Comparison of ENCODE assay signal across 33 cellular contexts in the genomic region with DNA sequence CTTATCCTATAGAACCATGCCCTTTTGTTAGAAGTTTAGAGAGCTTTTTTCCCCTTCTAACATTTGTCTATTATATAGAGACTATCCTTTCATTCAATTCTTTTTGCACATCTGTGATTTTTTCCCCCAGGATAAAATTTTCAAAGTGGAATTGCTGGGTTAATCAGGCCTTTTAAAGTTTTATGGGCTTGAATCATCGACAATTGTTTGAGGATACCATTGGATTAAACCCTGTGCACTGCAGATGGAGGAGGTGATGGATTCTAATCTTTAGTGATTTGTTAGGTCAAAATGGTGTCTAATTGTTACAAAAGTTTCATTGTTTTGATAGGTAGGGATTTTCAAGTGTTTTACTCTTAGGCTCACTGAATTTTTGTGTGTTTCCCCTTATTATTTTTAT.
DNase-seq lines count a peak whose midpoint lies in the region; ATAC-seq and TF ChIP-seq lines count a peak whose summit lies in the region.
"Had no signal": no experiment of that assay in that cellular context is flagged by ENCODE, and none has a peak within 500 bp of the region (broad histone marks: within the 10 kb centered on the region; RNA-seq: fewer than 3 reads in every experiment).

No MANE protein-coding gene starts in this region.

- H3K4me3 ChIP-seq in HAP-1 (no peak overlapping the region), PC-3 (ENCODE audit: low read length) (no peak overlapping the region), upper lobe of right lung (no peak overlapping the region)
- H3K4me3 ChIP-seq: A549; BLaER1; BLaER1 treated with 17β-estradiol and CSF1 and Interleukin-3, amounts not matched to agents 10 nM and 100 nM had no signal

- H4K20me1 ChIP-seq in PC-3 (ENCODE audit: low read length): no peaks in the 10 kb centered on the region
- H4K20me1 ChIP-seq: BLaER1; BLaER1 treated with 17β-estradiol and CSF1 and Interleukin-3, amounts not matched to agents 10 nM and 100 nM had no signal

- in situ Hi-C loops in HAP-1 (cut with MboI; ENCODE audit: low sequenced_read_pairs): no loop called here

- H3K27me3 ChIP-seq in HAP-1 (ENCODE audit: low read depth): peaks cover 20% of the 10 kb centered on the region
- no peaks in the 10 kb centered on the region for H3K27me3 ChIP-seq in PC-3 (ENCODE audit: low read length)
- H3K27me3 ChIP-seq in upper lobe of right lung: no peaks in the 10 kb centered on the region
- H3K27me3 ChIP-seq: BE2C; BLaER1; BLaER1 treated with 17β-estradiol and CSF1 and Interleukin-3, amounts not matched to agents 10 nM and 100 nM had no signal

- H3K9me3 Mint-ChIP-seq in nephron progenitor cell: no peaks in the 10 kb centered on the region
- H3K9me3 Mint-ChIP-seq: CD4-positive, alpha-beta T cell; CD8-positive, alpha-beta memory T cell; CD8-positive, alpha-beta T cell had no signal

- H3K27ac ChIP-seq in PC-3 (ENCODE audit: low read length) (no peak overlapping the region), upper lobe of right lung (no peak overlapping the region)
- H3K27ac ChIP-seq: 22Rv1; A549; BLaER1; BLaER1 treated with 17β-estradiol and CSF1 and Interleukin-3, amounts not matched to agents 10 nM and 100 nM; C4-2B had no signal

- H3K27ac Mint-ChIP-seq in nephron progenitor cell: peak overlapping the region; percentile 36
- H3K27ac Mint-ChIP-seq: B cell; CD14-positive monocyte; CD4-positive, alpha-beta memory T cell; CD4-positive, alpha-beta T cell; CD4-positive, CD25-positive, alpha-beta regulatory T cell; CD8-positive, alpha-beta T cell had no signal

- H3K4me2 ChIP-seq in PC-3 (ENCODE audit: low read length): no peak overlapping the region
- H3K4me2 ChIP-seq: A549; BLaER1; BLaER1 treated with 17β-estradiol and CSF1 and Interleukin-3, amounts not matched to agents 10 nM and 100 nM had no signal

- H3K4me1 Mint-ChIP-seq in nephron progenitor cell: peaks cover 73% of the 10 kb centered on the region
- H3K4me1 Mint-ChIP-seq: B cell; CD4-positive, alpha-beta memory T cell had no signal

- peaks cover 2% of the 10 kb centered on the region for H3K27me3 Mint-ChIP-seq in nephron progenitor cell (ENCODE audit: low read depth, poor library complexity)
- H3K27me3 Mint-ChIP-seq: B cell; CD4-positive, alpha-beta T cell had no signal

- H3K9me2 ChIP-seq in PC-3 (replicated peaks; ENCODE audit: low read length): no peaks in the 10 kb centered on the region

- H3K36me3 Mint-ChIP-seq in nephron progenitor cell (ENCODE audit: low read depth): no peaks in the 10 kb centered on the region
- H3K36me3 Mint-ChIP-seq: CD14-positive monocyte; CD4-positive, alpha-beta memory T cell; CD4-positive, CD25-positive, alpha-beta regulatory T cell; CD8-positive, alpha-beta memory T cell; CD8-positive, alpha-beta T cell had no signal

- TF ChIP-seq CTCF in PC-3 (conservative IDR thresholded peaks at IDR 0.05; ENCODE audit: low read depth, low read length): no peak
- TF ChIP-seq CTCF in nephron progenitor cell (IDR thresholded peaks at IDR 0.05): no peak
- no peak for TF ChIP-seq CTCF in upper lobe of right lung (IDR thresholded peaks at IDR 0.05)

- H2AFZ ChIP-seq in PC-3 (ENCODE audit: low read length): no peak overlapping the region

- ATAC-seq in PC-3 (peak; percentile 69), HG02973 (IDR thresholded peaks at IDR 0.05; ENCODE audit: unreplicated experiment) (no peak), upper lobe of right lung (no peak)
- ATAC-seq: A549; CD8-positive, alpha-beta T cell had no signal

- BruUV-seq in PC-3 (replicated peaks; lab: Mats Ljungman, UMichigan): no TSS peak

- CTCF ChIA-PET in PC-3 (lab: Charles Lee): no interaction called here

- H3F3A ChIP-seq in PC-3 (ENCODE audit: low read length, unreplicated experiment): no peaks in the 10 kb centered on the region

- H3K9ac ChIP-seq in PC-3 (ENCODE audit: low read length): no peak overlapping the region
- H3K9ac ChIP-seq: BLaER1; BLaER1 treated with 17β-estradiol and CSF1 and Interleukin-3, amounts not matched to agents 10 nM and 100 nM had no signal

- H3K9me3 ChIP-seq in HAP-1 (no peaks in the 10 kb centered on the region), PC-3 (ENCODE audit: low read length) (no peaks in the 10 kb centered on the region), upper lobe of right lung (no peaks in the 10 kb centered on the region)
- H3K9me3 ChIP-seq: A549, BE2C, BLaER1, Caco-2 had no signal

- H3K36me3 ChIP-seq in HAP-1 (replicated peaks): no peaks in the 10 kb centered on the region
- H3K36me3 ChIP-seq in PC-3 (ENCODE audit: low read depth, low read length): no peaks in the 10 kb centered on the region
- no peaks in the 10 kb centered on the region for H3K36me3 ChIP-seq in upper lobe of right lung
- H3K36me3 ChIP-seq: BE2C; BLaER1; BLaER1 treated with 17β-estradiol and CSF1 and Interleukin-3, amounts not matched to agents 10 nM and 100 nM had no signal

- intact Hi-C loops in PC-3 (cut with micrococcal nuclease) (loop anchor here (5.0 kb wide), 1 partner anchor 86 kb away; no protein-coding TSS in a partner anchor), upper lobe of right lung (cut with DNase I) (no loop called here)

- H3K4me1 ChIP-seq in HAP-1 (peaks cover 3% of the 10 kb centered on the region), PC-3 (ENCODE audit: insufficient read depth, low read length) (0 out of 2 replicates have a peak, but pooled peaks cover 5% of the 10 kb centered on the region), upper lobe of right lung (no peaks in the 10 kb centered on the region)
- H3K4me1 ChIP-seq: A549; BE2C; BLaER1; BLaER1 treated with 17β-estradiol and CSF1 and Interleukin-3, amounts not matched to agents 10 nM and 100 nM; Caco-2 had no signal

- peak; percentile 16 to 79 for DNase-seq in HAP-1 (ENCODE audit: low spot score in 2 of 2)
- peak; percentile 27 for DNase-seq in PC-3
- DNase-seq in nephron progenitor cell: no peak
- no peak for DNase-seq in upper lobe of right lung
- no peak for DNase-seq in stimulated activated CD4-positive, alpha-beta T cell treated with anti-CD3 and anti-CD28 coated beads, Interleukin-2, amount 100 ng/mL, for 48 hours
- DNase-seq: 8988T; ACHN; AML-193; BE2C; C1 segment of cervical spinal cord; Caco-2; Calu3; CD4-positive, alpha-beta memory T cell; CD4-positive, alpha-beta T cell; CD4-positive, CD25-positive, alpha-beta regulatory T cell; CD8-positive, alpha-beta memory T cell; CD8-positive, alpha-beta T cell; COR-L47; DMS 273 treated with DMSO at 0.1 percent for 48 hours; DMS153; DMS53; DMS79; DMS79 treated with DMSO at 0.1 percent for 48 hours; DND-41; EL had no signal

- H3K4me3 Mint-ChIP-seq in nephron progenitor cell: no peak overlapping the region
- H3K4me3 Mint-ChIP-seq: B cell; CD14-positive monocyte; CD4-positive, alpha-beta memory T cell; CD4-positive, alpha-beta T cell; CD4-positive, CD25-positive, alpha-beta regulatory T cell; CD8-positive, alpha-beta memory T cell; CD8-positive, alpha-beta T cell had no signal

- no peaks in the 10 kb centered on the region for H3K79me2 ChIP-seq in PC-3 (ENCODE audit: low read length)

- POLR2A ChIA-PET in PC-3 (lab: Charles Lee; ENCODE audit: unreplicated experiment): no interaction called here

Comparison
In these comparisons a context has a peak if more than half of its experiments do, and no peak if none do; other contexts are left out.
1. DNase-seq: peak in HAP-1 (2 of 2) and PC-3 (single experiment); none in nephron progenitor cell (single experiment), upper lobe of right lung (single experiment) and stimulated activated CD4-positive, alpha-beta T cell treated with anti-CD3 and anti-CD28 coated beads, Interleukin-2, amount 100 ng/mL, for 48 hours (0 of 2).